ENCODE assay signal across 11 cellular contexts in genomic region chr18:31230495-31230894, GRCh38.
DNase-seq lines count a peak whose midpoint lies in the region; ATAC-seq and TF ChIP-seq lines count a peak whose summit lies in the region.
"Had no signal": no experiment of that assay in that cellular context is flagged by ENCODE, and none has a peak within 500 bp of the region (broad histone marks: within the 10 kb centered on the region; RNA-seq: fewer than 3 reads in every experiment).

No MANE protein-coding gene starts in this region.

- no peaks in the 10 kb centered on the region for H3K27me3 ChIP-seq in breast epithelium
- H3K27me3 ChIP-seq in CD4-positive, alpha-beta memory T cell (ENCODE audit: insufficient read depth, low read length), result no peaks in the 10 kb centered on the region

- no peaks in the 10 kb centered on the region for H3K9me3 ChIP-seq in breast epithelium
- H3K9me3 ChIP-seq in CD4-positive, alpha-beta memory T cell (ENCODE audit: control insufficient read depth in 1 of 2, low read length in 2 of 2), result no peaks in the 10 kb centered on the region

- no peaks in the 10 kb centered on the region for H3K36me3 ChIP-seq in breast epithelium
- no peaks in the 10 kb centered on the region for H3K36me3 ChIP-seq in CD4-positive, alpha-beta memory T cell (ENCODE audit: insufficient read depth, low read length)

- H3K4me3 ChIP-seq in breast epithelium, result no peak overlapping the region
- H3K4me3 ChIP-seq in CD4-positive, alpha-beta memory T cell (ENCODE audit: low read length in 2 of 2), result no peak overlapping the region

- TF ChIP-seq CTCF in Calu3 (IDR thresholded peaks at IDR 0.05; ENCODE audit: unreplicated experiment) (no peak), breast epithelium (IDR thresholded peaks at IDR 0.05) (no peak), WTC11 (IDR thresholded peaks at IDR 0.05) (no peak)

- H3K9me3 Mint-ChIP-seq in Calu3 (ENCODE audit: low read depth, unreplicated experiment) (peaks cover 5% of the 10 kb centered on the region), WTC11 (no peaks in the 10 kb centered on the region)
- peaks cover 0 to 20% (median 13%) of the 10 kb centered on the region in 8 donors for H3K9me3 Mint-ChIP-seq in CD4-positive, alpha-beta memory T cell
- no peaks in the 10 kb centered on the region for H3K9me3 Mint-ChIP-seq in activated naive CD8-positive, alpha-beta T cell treated with anti-CD3 and anti-CD28 coated beads, Interleukin-2, amount 50 U/mL, for 24 hours
- H3K9me3 Mint-ChIP-seq: neural crest cell had no signal

- H3K27me3 Mint-ChIP-seq in Calu3 (ENCODE audit: unreplicated experiment) (no peaks in the 10 kb centered on the region), WTC11 (ENCODE audit: low read depth) (no peaks in the 10 kb centered on the region)
- no peaks in the 10 kb centered on the region for H3K27me3 Mint-ChIP-seq in CD4-positive, alpha-beta memory T cell
- H3K27me3 Mint-ChIP-seq in activated naive CD8-positive, alpha-beta T cell treated with anti-CD3 and anti-CD28 coated beads, Interleukin-2, amount 50 U/mL, for 24 hours, result no peaks in the 10 kb centered on the region

- peaks cover 85% of the 10 kb centered on the region for H3K4me1 Mint-ChIP-seq in Calu3 (ENCODE audit: low read depth, unreplicated experiment)
- H3K4me1 Mint-ChIP-seq in CD4-positive, alpha-beta memory T cell, result no peaks in the 10 kb centered on the region
- peaks cover 15% of the 10 kb centered on the region for H3K4me1 Mint-ChIP-seq in WTC11
- no peaks in the 10 kb centered on the region for H3K4me1 Mint-ChIP-seq in activated naive CD8-positive, alpha-beta T cell treated with anti-CD3 and anti-CD28 coated beads, Interleukin-2, amount 50 U/mL, for 24 hours

- intact Hi-C loops in Calu3 (cut with micrococcal nuclease; ENCODE audit: unreplicated experiment), result loop anchor here (1.0 to 5.0 kb wide), 4 partner anchors 12 to 128 kb away; partner anchors contain the start of gene DSC2
- intact Hi-C loops in breast epithelium (cut with DNase I; ENCODE audit: low total_unique reads), result no loop called here
- intact Hi-C loops in CD4-positive, alpha-beta memory T cell (cut with micrococcal nuclease), result no loop called here

- H3K36me3 Mint-ChIP-seq in Calu3 (ENCODE audit: insufficient read depth, unreplicated experiment) (peaks cover 17% of the 10 kb centered on the region), WTC11 (no peaks in the 10 kb centered on the region)
- H3K36me3 Mint-ChIP-seq in CD4-positive, alpha-beta memory T cell, result no peaks in the 10 kb centered on the region
- H3K36me3 Mint-ChIP-seq in activated naive CD8-positive, alpha-beta T cell treated with anti-CD3 and anti-CD28 coated beads, Interleukin-2, amount 50 U/mL, for 24 hours (ENCODE audit: low read depth), result no peaks in the 10 kb centered on the region

- TF ChIP-seq POLR2A in breast epithelium (IDR thresholded peaks at IDR 0.05), result no peak

- POLR2A ChIA-PET in CD4-positive, alpha-beta memory T cell (lab: Charles Lee; ENCODE audit: partially characterized antibody), result no interaction called here
- POLR2A ChIA-PET in WTC11 (lab: Charles Lee), result no interaction called here

- H3K27ac Mint-ChIP-seq in Calu3 (ENCODE audit: unreplicated experiment) (peak overlapping the region; percentile 96), WTC11 (no peak overlapping the region)
- H3K27ac Mint-ChIP-seq in CD4-positive, alpha-beta memory T cell, result no peak overlapping the region
- no peak overlapping the region for H3K27ac Mint-ChIP-seq in activated naive CD8-positive, alpha-beta T cell treated with anti-CD3 and anti-CD28 coated beads, Interleukin-2, amount 50 U/mL, for 24 hours

- ATAC-seq in GM21360 (IDR thresholded peaks at IDR 0.05; ENCODE audit: unreplicated experiment) (peak; percentile 86), HG03280 (IDR thresholded peaks at IDR 0.05; ENCODE audit: unreplicated experiment) (peak; percentile 85), WTC11 (no peak)
- no peak for ATAC-seq in activated naive CD8-positive, alpha-beta T cell treated with anti-CD3 and anti-CD28 coated beads, Interleukin-2, amount 50 U/mL, for 24 hours

- CTCF ChIA-PET in Calu3 (lab: Charles Lee), result interaction anchor here (0.6 to 1.0 kb wide), 2 partner anchors 24 to 285 kb away, joined by 4 read pairs; no protein-coding TSS in a partner anchor
- CTCF ChIA-PET in CD4-positive, alpha-beta memory T cell (lab: Charles Lee; ENCODE audit: partially characterized antibody), result no interaction called here
- CTCF ChIA-PET in WTC11 (lab: Charles Lee), result no interaction called here

- peak overlapping the region; percentile 57 to 85 for H3K27ac ChIP-seq in breast epithelium
- H3K27ac ChIP-seq in CD4-positive, alpha-beta memory T cell (ENCODE audit: low read depth, low read length), result no peak overlapping the region

- H3K4me3 Mint-ChIP-seq in Calu3 (ENCODE audit: low read depth, unreplicated experiment), result peak overlapping the region; percentile 14
- H3K4me3 Mint-ChIP-seq in CD4-positive, alpha-beta memory T cell, result no peak overlapping the region
- H3K4me3 Mint-ChIP-seq in WTC11, result no peak overlapping the region
- H3K4me3 Mint-ChIP-seq in activated naive CD8-positive, alpha-beta T cell treated with anti-CD3 and anti-CD28 coated beads, Interleukin-2, amount 50 U/mL, for 24 hours, result no peak overlapping the region
- H3K4me3 Mint-ChIP-seq: neural crest cell had no signal

- BruUV-seq in Calu3 (replicated peaks; lab: Mats Ljungman, UMichigan), result no TSS peak

- DNase-seq in Calu3, result peak; percentile 29
- DNase-seq in breast epithelium (ENCODE audit: low spot score in 2 of 2), result no peak
- DNase-seq in CD4-positive, alpha-beta memory T cell, result no peak
- DNase-seq in WTC11 (ENCODE audit: low spot score), result no peak
- DNase-seq in activated naive CD8-positive, alpha-beta T cell treated with anti-CD3 and anti-CD28 coated beads, Interleukin-2, amount 50 U/mL, for 24 hours, result no peak
- DNase-seq in NCI-H1930 (lab: John Stamatoyannopoulos, UW), result no peak
- DNase-seq: activated naive CD4-positive, alpha-beta T cell; NCI-H1694 treated with DMSO at 0.1 percent for 48 hours had no signal

- no peaks in the 10 kb centered on the region for H3K4me1 ChIP-seq in breast epithelium
- no peaks in the 10 kb centered on the region for H3K4me1 ChIP-seq in CD4-positive, alpha-beta memory T cell (ENCODE audit: insufficient read depth, low read length)

TF ChIP-seq in WTC11, 78 proteins besides CTCF, POLR2A, EP300 and RAD21:
- TF ChIP-seq ZBTB43 (CRISPR knock-in tag; IDR thresholded peaks at IDR 0.05), result no peak
- TF ChIP-seq ATF1 (CRISPR knock-in tag; IDR thresholded peaks at IDR 0.05), result no peak
- TF ChIP-seq HMGA2 (CRISPR knock-in tag; IDR thresholded peaks at IDR 0.05), result no peak
- TF ChIP-seq ATF3 (CRISPR knock-in tag; conservative IDR thresholded peaks at IDR 0.05), result no peak
- no peak for TF ChIP-seq MYBL2 (CRISPR knock-in tag; IDR thresholded peaks at IDR 0.05)
- no peak for TF ChIP-seq ZNF263 (CRISPR knock-in tag; IDR thresholded peaks at IDR 0.05; ENCODE audit: low read depth)
- TF ChIP-seq NFATC4 (CRISPR knock-in tag; IDR thresholded peaks at IDR 0.05), result no peak
- TF ChIP-seq TEAD4 (CRISPR knock-in tag; IDR thresholded peaks at IDR 0.05), result no peak
- TF ChIP-seq JUN (CRISPR knock-in tag; IDR thresholded peaks at IDR 0.05), result no peak
- no peak for TF ChIP-seq MXD4 (CRISPR knock-in tag; IDR thresholded peaks at IDR 0.05; ENCODE audit: borderline replicate concordance)
- TF ChIP-seq E2F1 (CRISPR knock-in tag; IDR thresholded peaks at IDR 0.05), result no peak
- no peak for TF ChIP-seq ZSCAN18 (CRISPR knock-in tag; IDR thresholded peaks at IDR 0.05)
- no peak for TF ChIP-seq NFYB (CRISPR knock-in tag; conservative IDR thresholded peaks at IDR 0.05; ENCODE audit: low read depth)
- TF ChIP-seq JAZF1 (CRISPR knock-in tag; IDR thresholded peaks at IDR 0.05), result no peak
- TF ChIP-seq OVOL2 (CRISPR knock-in tag; IDR thresholded peaks at IDR 0.05; ENCODE audit: borderline replicate concordance), result no peak
- TF ChIP-seq FOXK1 (CRISPR knock-in tag; IDR thresholded peaks at IDR 0.05), result no peak
- no peak for TF ChIP-seq ZNF219 (CRISPR knock-in tag; IDR thresholded peaks at IDR 0.05; ENCODE audit: borderline replicate concordance)
- TF ChIP-seq ZNF121 (CRISPR knock-in tag; IDR thresholded peaks at IDR 0.05), result no peak
- no peak for TF ChIP-seq CREM (CRISPR knock-in tag; IDR thresholded peaks at IDR 0.05)

Comparison
In these comparisons a context has a peak if more than half of its experiments do, and no peak if none do; other contexts are left out.
1. ATAC-seq: peak in GM21360 (single experiment) and HG03280 (single experiment); none in WTC11 (single experiment) and activated naive CD8-positive, alpha-beta T cell treated with anti-CD3 and anti-CD28 coated beads, Interleukin-2, amount 50 U/mL, for 24 hours (single experiment).